8 cellular contexts compared by ENCODE assay signal in the genomic region with DNA sequence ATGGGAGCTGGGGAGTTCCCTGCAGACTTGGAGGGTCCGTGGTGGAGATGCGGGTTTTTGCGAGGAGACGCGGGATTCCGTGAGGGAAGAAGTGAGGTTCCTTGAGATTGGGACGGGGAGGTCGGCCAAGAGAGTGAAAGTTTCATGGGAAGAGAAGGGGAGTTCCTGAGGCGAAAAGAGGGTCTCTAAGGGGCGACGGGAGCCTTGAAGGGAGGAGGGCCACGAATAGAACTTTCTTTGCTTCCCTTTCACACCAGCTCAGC. TPM values are rescaled to one million over a fixed set of nuclear protein-coding genes. Genes with fewer than 3 reads are reported as not detected.
A peak's percentile ranks its signal among the peaks of the same experiment; 100 is the strongest.
DNase-seq lines count a peak whose midpoint lies in the region; ATAC-seq and TF ChIP-seq lines count a peak whose summit lies in the region.

No MANE protein-coding gene starts in this region.

- peaks cover 0 to 4% of the 10 kb centered on the region in 2 donors for H3K27me3 Mint-ChIP-seq in CD8-positive, alpha-beta memory T cell
- peaks cover 10% of the 10 kb centered on the region for H3K27me3 Mint-ChIP-seq in endothelial cell (ENCODE audit: unreplicated experiment)

- BruUV-seq in PC-3 (replicated peaks; lab: Mats Ljungman, UMichigan), result no TSS peak

- H3K36me3 Mint-ChIP-seq in CD8-positive, alpha-beta memory T cell, result no peaks in the 10 kb centered on the region
- peaks cover 4% of the 10 kb centered on the region for H3K36me3 Mint-ChIP-seq in endothelial cell (ENCODE audit: low read depth, unreplicated experiment)

- peak overlapping the region; percentile 59 for H3K27ac ChIP-seq in CD8-positive, alpha-beta memory T cell (ENCODE audit: low read depth, low read length)
- H3K27ac ChIP-seq in PC-3 (ENCODE audit: low read length) (no peak overlapping the region), neutrophil (peak overlapping the region; percentile 93)

- peak overlapping the region; percentile 90 for H3K4me2 ChIP-seq in PC-3 (ENCODE audit: low read length)

- no peaks in the 10 kb centered on the region for H3F3A ChIP-seq in PC-3 (ENCODE audit: low read length, unreplicated experiment)

- POLR2A ChIA-PET in CD8-positive, alpha-beta memory T cell (lab: Charles Lee), result no interaction called here
- POLR2A ChIA-PET in PC-3 (lab: Charles Lee; ENCODE audit: unreplicated experiment), result interaction anchor here (0.6 to 0.7 kb wide), 2 partner anchors 36 to 481 kb away, joined by 9 to 11 read pairs; no protein-coding TSS in a partner anchor

- H3K27ac Mint-ChIP-seq in CD8-positive, alpha-beta memory T cell, result peak overlapping the region in 6 of 8 donors; percentile 17 to 92 (median 78)
- no peak overlapping the region for H3K27ac Mint-ChIP-seq in endothelial cell (ENCODE audit: unreplicated experiment)

- no peaks in the 10 kb centered on the region for H3K36me3 ChIP-seq in CD8-positive, alpha-beta memory T cell (ENCODE audit: insufficient read depth, low read length)
- H3K36me3 ChIP-seq in PC-3 (ENCODE audit: low read depth, low read length) (no peaks in the 10 kb centered on the region), neutrophil (no peaks in the 10 kb centered on the region)

- H3K9me2 ChIP-seq in PC-3 (replicated peaks; ENCODE audit: low read length), result no peaks in the 10 kb centered on the region

- H3K27me3 ChIP-seq in CD8-positive, alpha-beta memory T cell (ENCODE audit: insufficient read depth, low read length, poor library complexity, severe bottlenecking), result no peaks in the 10 kb centered on the region
- H3K27me3 ChIP-seq in PC-3 (ENCODE audit: low read length) (no peaks in the 10 kb centered on the region), neutrophil (peaks cover 15% of the 10 kb centered on the region)

- TF ChIP-seq CTCF in PC-3 (conservative IDR thresholded peaks at IDR 0.05; ENCODE audit: low read depth, low read length) (no peak), endothelial cell (IDR thresholded peaks at IDR 0.05; ENCODE audit: unreplicated experiment) (no peak), neutrophil (IDR thresholded peaks at IDR 0.05) (no peak), omental fat pad (IDR thresholded peaks at IDR 0.05) (no peak)

- DNase-seq in CD8-positive, alpha-beta memory T cell, result no peak
- DNase-seq in PC-3 (peak; percentile 10), endothelial cell (ENCODE audit: low spot score) (no peak), mucosa of gallbladder (ENCODE audit: low spot score) (no peak), SK-N-DZ (ENCODE audit: low spot score) (no peak), omental fat pad (ENCODE audit: low spot score) (no peak)
- DNase-seq in activated CD4-positive, CD25-positive, alpha-beta regulatory T cell (lab: John Stamatoyannopoulos, UW), result no peak

- no peaks in the 10 kb centered on the region for H4K20me1 ChIP-seq in PC-3 (ENCODE audit: low read length)

- CTCF ChIA-PET in CD8-positive, alpha-beta memory T cell (lab: Charles Lee), result no interaction called here
- CTCF ChIA-PET in PC-3 (lab: Charles Lee), result interaction anchor here (0.7 kb wide), 1 partner anchor 24 kb away, joined by 4 read pairs; no protein-coding TSS in a partner anchor

- no peaks in the 10 kb centered on the region for H3K9me3 ChIP-seq in CD8-positive, alpha-beta memory T cell (ENCODE audit: low read length)
- no peaks in the 10 kb centered on the region for H3K9me3 ChIP-seq in PC-3 (ENCODE audit: low read length)
- no peaks in the 10 kb centered on the region for H3K9me3 ChIP-seq in neutrophil

- H3K79me2 ChIP-seq in PC-3 (ENCODE audit: low read length), result peaks cover 32% of the 10 kb centered on the region

- intact Hi-C loops in PC-3 (cut with micrococcal nuclease), result no loop called here

- peak overlapping the region; percentile 86 for H3K9ac ChIP-seq in PC-3 (ENCODE audit: low read length)

- ATAC-seq in PC-3, result no peak
- no peak for ATAC-seq in omental fat pad (ENCODE audit: low FRiP score)

- peak overlapping the region; percentile 67 for H3K4me3 ChIP-seq in CD8-positive, alpha-beta memory T cell (ENCODE audit: low read length)
- H3K4me3 ChIP-seq in PC-3 (ENCODE audit: low read length) (peak overlapping the region; percentile 84), neutrophil (ENCODE audit: low read depth in 1 of 2, low read length in 1 of 2) (peak overlapping the region; percentile 63 to 80)

- no peaks in the 10 kb centered on the region for H3K9me3 Mint-ChIP-seq in CD8-positive, alpha-beta memory T cell
- H3K9me3 Mint-ChIP-seq in endothelial cell (ENCODE audit: unreplicated experiment), result no peaks in the 10 kb centered on the region

- peak overlapping the region; percentile 89 for H2AFZ ChIP-seq in PC-3 (ENCODE audit: low read length)

- peaks cover 46% of the 10 kb centered on the region for H3K4me1 ChIP-seq in CD8-positive, alpha-beta memory T cell (ENCODE audit: insufficient read depth, low read length)
- H3K4me1 ChIP-seq in PC-3 (ENCODE audit: insufficient read depth, low read length), result peaks cover 20% of the 10 kb centered on the region
- peaks cover 43 to 49% of the 10 kb centered on the region in 2 experiments for H3K4me1 ChIP-seq in neutrophil (ENCODE audit: control insufficient read depth in 1 of 2, insufficient read depth in 1 of 2, low read depth in 1 of 2, low read length in 1 of 2)

- H3K4me3 Mint-ChIP-seq in CD8-positive, alpha-beta memory T cell, result peak overlapping the region; percentile 85 to 93 (median 88)
- H3K4me3 Mint-ChIP-seq in endothelial cell (ENCODE audit: unreplicated experiment), result peak overlapping the region; percentile 96

- H3K4me1 Mint-ChIP-seq in CD8-positive, alpha-beta memory T cell, result peaks cover 42 to 51% (median 44%) of the 10 kb centered on the region in 3 donors
- peaks cover 32% of the 10 kb centered on the region for H3K4me1 Mint-ChIP-seq in endothelial cell (ENCODE audit: unreplicated experiment)

RNA-seq across cellular contexts. Expression of gene ACSS2, which starts 0.5 kb away (rescaled TPM):
- total RNA-seq in CD8-positive, alpha-beta memory T cell, result 1 to 10 TPM; 6.0 to 7.2 TPM
- 5.3 TPM for polyA plus RNA-seq in CD8-positive, alpha-beta memory T cell
- total RNA-seq in PC-3 (2014; rRNA removed), result 78.9 and 125 TPM in 2 replicates
- total RNA-seq in endothelial cell (ENCODE audit: unreplicated experiment), result 53.2 TPM
- total RNA-seq in mucosa of gallbladder, result 98.1 TPM
- 32.4 and 41.2 TPM in 2 replicates for polyA plus RNA-seq in SK-N-DZ (2014; cell fraction: cytosol; rRNA removed)
- polyA plus RNA-seq in SK-N-DZ (2014; cell fraction: nucleus; rRNA removed), result 79.1 and 82.7 TPM in 2 replicates
- total RNA-seq in omental fat pad, result 100 to 1,000 TPM in 2 of 4 donors, 10 to 100 TPM in 2; 72.4 to 119 (median 102) TPM

RNA-seq across cellular contexts. Expression of gene GGT7, which starts 4.3 kb away (rescaled TPM):
- total RNA-seq in CD8-positive, alpha-beta memory T cell, result 1 to 10 TPM; 8.2 to 10.0 TPM
- polyA plus RNA-seq in CD8-positive, alpha-beta memory T cell, result 1.7 TPM
- total RNA-seq in PC-3 (2014; rRNA removed) (1.5 and 3.2 TPM in 2 replicates), endothelial cell (ENCODE audit: unreplicated experiment) (20.3 TPM), mucosa of gallbladder (40.6 TPM), omental fat pad (10 to 100 TPM in 2 of 4 donors, 1 to 10 TPM in 2; 8.5 to 13.2 (median 11.2) TPM)
- 12.2 and 19.7 TPM in 2 replicates for polyA plus RNA-seq in SK-N-DZ (2014; cell fraction: cytosol; rRNA removed)
- polyA plus RNA-seq in SK-N-DZ (2014; cell fraction: nucleus; rRNA removed), result 139 and 176 TPM in 2 replicates

RNA-seq across cellular contexts. Expression of gene NCOA6, which starts 51.5 kb away (rescaled TPM):
- 10 to 100 TPM; 22.7 to 23.1 TPM for total RNA-seq in CD8-positive, alpha-beta memory T cell
- 11.4 TPM for polyA plus RNA-seq in CD8-positive, alpha-beta memory T cell
- total RNA-seq in PC-3 (2014; rRNA removed) (9.8 and 10.2 TPM in 2 replicates), endothelial cell (ENCODE audit: unreplicated experiment) (22.0 TPM), mucosa of gallbladder (33.5 TPM), omental fat pad (10 to 100 TPM; 15.8 to 25.9 (median 20.3) TPM)
- 7.9 and 9.1 TPM in 2 replicates for polyA plus RNA-seq in SK-N-DZ (2014; cell fraction: cytosol; rRNA removed)
- polyA plus RNA-seq in SK-N-DZ (2014; cell fraction: nucleus; rRNA removed), result 6.8 and 9.1 TPM in 2 replicates
